In genomic region chr7:141649137-141649864, GRCh38 we compare ENCODE assay signal across 8 cellular contexts. TPM values are rescaled to one million over a fixed set of nuclear protein-coding genes. Genes with fewer than 3 reads are reported as not detected.
DNase-seq lines count a peak whose midpoint lies in the region; ATAC-seq and TF ChIP-seq lines count a peak whose summit lies in the region.

No MANE protein-coding gene starts in this region.

- no peak for TF ChIP-seq POLR2A in upper lobe of left lung (IDR thresholded peaks at IDR 0.05)

- ATAC-seq in SK-N-SH treated with all-trans-retinoic acid at 6 μM for 48 hours (no peak), HG03175 (IDR thresholded peaks at IDR 0.05; ENCODE audit: unreplicated experiment) (peak; percentile 71), thoracic aorta (ENCODE audit: insufficient number of reproducible peaks, low FRiP score, low read depth) (no peak), upper lobe of left lung (ENCODE audit: low FRiP score in 2 of 2) (no peak)

- H3K4me1 Mint-ChIP-seq in H9 = peaks cover 15 to 18% of the 10 kb centered on the region in 2 experiments

- H3K23ac ChIP-seq in H9 (ENCODE audit: insufficient read length, low read depth, low read length) = no peak overlapping the region

- H3F3A ChIP-seq in SK-N-SH (replicated peaks; ENCODE audit: insufficient read depth) = no peaks in the 10 kb centered on the region

- H3K56ac ChIP-seq in H9 (ENCODE audit: insufficient read length, low read depth, low read length) = no peak overlapping the region

- H4K91ac ChIP-seq in H9 (ENCODE audit: insufficient read length, low read depth, low read length) = no peak overlapping the region

- H3K9ac ChIP-seq in SK-N-SH (no peak overlapping the region), H9 (ENCODE audit: extremely low read depth, insufficient read length, low read length) (no peak overlapping the region)

- H3K4me2 ChIP-seq in SK-N-SH (no peak overlapping the region), H9 (ENCODE audit: insufficient read depth, insufficient read length, low read length) (no peak overlapping the region)

- H3K4ac ChIP-seq in H9 (ENCODE audit: low read depth, low read length) = no peak overlapping the region; the same call in 1 of the 2 replicates

- no peaks in the 10 kb centered on the region for H3K27me3 ChIP-seq in SK-N-SH (ENCODE audit: insufficient read depth)
- no peaks in the 10 kb centered on the region for H3K27me3 ChIP-seq in thoracic aorta (replicated peaks; ENCODE audit: insufficient read depth)
- H3K27me3 ChIP-seq in upper lobe of left lung = no peaks in the 10 kb centered on the region
- no peaks in the 10 kb centered on the region for H3K27me3 ChIP-seq in H9 (ENCODE audit: insufficient read depth, low read length)

- H3K9me3 ChIP-seq in SK-N-SH = no peaks in the 10 kb centered on the region
- no peaks in the 10 kb centered on the region for H3K9me3 ChIP-seq in thoracic aorta
- no peaks in the 10 kb centered on the region for H3K9me3 ChIP-seq in upper lobe of left lung
- H3K9me3 ChIP-seq in H9 (ENCODE audit: control insufficient read depth, low read depth, low read length) = no peaks in the 10 kb centered on the region

- TF ChIP-seq CTCF in SK-N-SH (IDR thresholded peaks at IDR 0.05) (no peak), epithelial cell of proximal tubule (conservative IDR thresholded peaks at IDR 0.05; ENCODE audit: low read depth, low read length) (no peak), thoracic aorta (IDR thresholded peaks at IDR 0.05) (no peak), upper lobe of left lung (IDR thresholded peaks at IDR 0.05) (no peak), H9 (conservative IDR thresholded peaks at IDR 0.05) (no peak)

- H3K4me3 ChIP-seq in SK-N-SH (ENCODE audit: low read depth in 2 of 2, low read length in 1 of 2) (no peak overlapping the region), epithelial cell of proximal tubule (ENCODE audit: low read depth, low read length) (no peak overlapping the region), thoracic aorta (no peak overlapping the region), upper lobe of left lung (no peak overlapping the region)

- CTCF ChIA-PET in SK-N-SH (lab: Yijun Ruan, JAX) = interaction anchor here (0.6 to 9.5 kb wide), 77 partner anchors 7 to 974 kb away, joined by 3 to 124 read pairs (median 5); partner anchors contain the start of genes AGK, MRPS33, SSBP1 and TMEM178B

- H3K79me1 ChIP-seq in H9 (ENCODE audit: insufficient read depth, low read depth, low read length, poor library complexity, severe bottlenecking) = no peaks in the 10 kb centered on the region

- no peak for TF ChIP-seq RAD21 in SK-N-SH (IDR thresholded peaks at IDR 0.05; ENCODE audit: low read length)

- H3K36me3 Mint-ChIP-seq in H9 (ENCODE audit: insufficient read depth in 1 of 3, low read depth in 3 of 3) = peaks cover 4 to 8% (median 7%) of the 10 kb centered on the region in 3 experiments; a peak in 6 of 7 replicates

- peaks cover 0 to 12% of the 10 kb centered on the region in 2 experiments; a peak in 2 of 4 replicates for H3K4me1 ChIP-seq in SK-N-SH (ENCODE audit: control insufficient read depth in 1 of 2, insufficient read depth in 2 of 2, low read depth in 1 of 2, low read length in 1 of 2)
- peaks cover 12 to 24% of the 10 kb centered on the region in 2 donors for H3K4me1 ChIP-seq in thoracic aorta (ENCODE audit: control insufficient read depth in 1 of 2, low read depth in 2 of 2)
- H3K4me1 ChIP-seq in upper lobe of left lung = no peaks in the 10 kb centered on the region
- H3K4me1 ChIP-seq in H9 (ENCODE audit: insufficient read depth, low read length) = no peaks in the 10 kb centered on the region

- no peak overlapping the region for H2BK15ac ChIP-seq in H9 (ENCODE audit: low read depth, low read length)

- H3K14ac ChIP-seq in H9 (ENCODE audit: insufficient read depth, low read length) = no peak overlapping the region

- no peak overlapping the region for H2BK12ac ChIP-seq in H9 (ENCODE audit: insufficient read length, low read depth, low read length)

- no peak overlapping the region for H2AK5ac ChIP-seq in H9 (ENCODE audit: insufficient read length, low read length)

- no peak for DNase-seq in SK-N-SH
- DNase-seq in epithelial cell of proximal tubule (ENCODE audit: low read depth) = peak; percentile 84
- no peak for DNase-seq in thoracic aorta (ENCODE audit: low spot score)
- DNase-seq in upper lobe of left lung = no peak
- DNase-seq in H9 = no peak
- DNase-seq in activated gamma-delta T cell (lab: John Stamatoyannopoulos, UW) = no peak

- H4K8ac ChIP-seq in H9 (replicated peaks; ENCODE audit: insufficient read length, low read depth, low read length) = no peak overlapping the region

- no peak overlapping the region for H3T11ph ChIP-seq in H9 (ENCODE audit: low read length)

- no peak overlapping the region for H2AFZ ChIP-seq in SK-N-SH (ENCODE audit: low read depth)
- no peak overlapping the region for H2AFZ ChIP-seq in H9 (ENCODE audit: low read length)

- H4K5ac ChIP-seq in H9 (ENCODE audit: insufficient read length, low read depth, low read length) = no peak overlapping the region

- peak overlapping the region in 1 of 3 experiments; percentile 41; a peak in 1 of 7 replicates for H3K27ac Mint-ChIP-seq in H9

- no peak overlapping the region for H2BK20ac ChIP-seq in H9 (ENCODE audit: low read depth, low read length, poor library complexity, severe bottlenecking)

- no peaks in the 10 kb centered on the region for H3K23me2 ChIP-seq in H9 (ENCODE audit: insufficient read length, low read depth, low read length, poor library complexity, severe bottlenecking)

- no peak overlapping the region for H2BK5ac ChIP-seq in H9 (ENCODE audit: insufficient read length, low read length)

- TF ChIP-seq EP300 in SK-N-SH (IDR thresholded peaks at IDR 0.05; ENCODE audit: borderline replicate concordance in 1 of 2, low read depth in 1 of 2, low read length in 1 of 2) (no peak), upper lobe of left lung (IDR thresholded peaks at IDR 0.05) (no peak)

- no peaks in the 10 kb centered on the region; the same call in 1 of the 2 replicates for H3K27me3 Mint-ChIP-seq in H9 (ENCODE audit: low read depth)

- H2BK120ac ChIP-seq in H9 (ENCODE audit: low read depth, low read length, poor library complexity, severe bottlenecking) = no peak overlapping the region

- no peaks in the 10 kb centered on the region for H3K9me3 Mint-ChIP-seq in H9

- H3K36me3 ChIP-seq in SK-N-SH (replicated peaks in 1 of 2; ENCODE audit: control insufficient read depth in 1 of 2, insufficient read depth in 2 of 2, low read length in 1 of 2) (peaks cover 34 to 81% of the 10 kb centered on the region in 2 experiments), thoracic aorta (no peaks in the 10 kb centered on the region), upper lobe of left lung (peaks cover 0 to 19% (median 8%) of the 10 kb centered on the region in 4 donors)

- H3K18ac ChIP-seq in H9 (ENCODE audit: insufficient read length, low read depth, low read length) = no peak overlapping the region

- H3K9me2 ChIP-seq in SK-N-SH = no peaks in the 10 kb centered on the region

- no peaks in the 10 kb centered on the region for H4K20me1 ChIP-seq in SK-N-SH (ENCODE audit: insufficient read depth)
- no peaks in the 10 kb centered on the region for H4K20me1 ChIP-seq in H9 (ENCODE audit: control insufficient read depth, insufficient read depth, insufficient read length)

- POLR2A ChIA-PET in SK-N-SH (lab: Yijun Ruan, JAX) = interaction anchor here (0.9 to 1.3 kb wide), 3 partner anchors 88 to 577 kb away, joined by 3 to 5 read pairs (median 4); partner anchors contain the start of genes AGK and SSBP1

- no peak overlapping the region for H3K4me3 Mint-ChIP-seq in H9

- H3K79me2 ChIP-seq in SK-N-SH (ENCODE audit: insufficient read depth) = no peaks in the 10 kb centered on the region
- H3K79me2 ChIP-seq in H9 (ENCODE audit: insufficient read depth, low read length) = no peaks in the 10 kb centered on the region

- 81% methylated on average over 8 of the region's 8 CpGs for WGBS in SK-N-SH (ENCODE audit: low lambda C conversion rate)
- WGBS in upper lobe of left lung, 2 donors = 86 to 89% methylated on average over 8 of the region's 8 CpGs
- no CpG with 5 or more reads among the region's 8 CpGs for WGBS in H9 (ENCODE audit: extremely low coverage, insufficient read length, low lambda C conversion rate)

- H3K27ac ChIP-seq in SK-N-SH (ENCODE audit: low read depth in 2 of 2, low read length in 1 of 2) (peak overlapping the region; percentile 19 to 66; a peak in 3 of 4 replicates), thoracic aorta (peak overlapping the region; percentile 48 to 58), upper lobe of left lung (no peak overlapping the region), H9 (ENCODE audit: insufficient read length, low read depth, low read length) (no peak overlapping the region)

TF ChIP-seq in SK-N-SH treated with all-trans-retinoic acid at 6 μM for 48 hours, 23 proteins besides CTCF, POLR2A, EP300 and RAD21 (continues in another document):
- TF ChIP-seq TOX (CRISPR knock-in tag; IDR thresholded peaks at IDR 0.05; ENCODE audit: borderline replicate concordance) (no peak), ARNTL (CRISPR knock-in tag; IDR thresholded peaks at IDR 0.05; ENCODE audit: borderline replicate concordance, low read depth) (no peak), ZC3H10 (CRISPR knock-in tag; IDR thresholded peaks at IDR 0.05) (no peak), CSRNP3 (CRISPR knock-in tag; IDR thresholded peaks at IDR 0.05) (no peak)

RNA-seq across cellular contexts. Expression of gene DENND11, which starts 52.7 kb away (rescaled TPM):
- polyA plus RNA-seq in SK-N-SH (2012; rRNA removed) = 5.5 and 8.0 TPM in 2 replicates
- 4.6 and 4.7 TPM in 2 replicates for polyA plus RNA-seq in SK-N-SH (2012; cell fraction: cytosol; rRNA removed)
- 19.0 and 27.0 TPM in 2 replicates for polyA plus RNA-seq in SK-N-SH (2012; cell fraction: nucleus; rRNA removed)
- total RNA-seq in epithelial cell of proximal tubule = 9.7 and 12.2 TPM in 2 replicates
- 10 to 100 TPM; 29.0 to 37.8 TPM for total RNA-seq in thoracic aorta
- 10 to 100 TPM; 17.5 to 36.0 (median 29.1) TPM for total RNA-seq in upper lobe of left lung
- total RNA-seq in H9 (2021) = 21.2 and 21.9 TPM in 2 replicates

RNA-seq across cellular contexts. Expression of gene WEE2, which starts 58.9 kb away (rescaled TPM):
- polyA plus RNA-seq in SK-N-SH (2012; rRNA removed) = not detected in 2 replicates
- 0.01 TPM in 1 of 2 replicates, not detected in the other for polyA plus RNA-seq in SK-N-SH (2012; cell fraction: cytosol; rRNA removed)
- 0.07 TPM in 1 of 2 replicates, not detected in the other for polyA plus RNA-seq in SK-N-SH (2012; cell fraction: nucleus; rRNA removed)
- total RNA-seq in epithelial cell of proximal tubule (not detected in 2 replicates), thoracic aorta (not detected), upper lobe of left lung (under 1 TPM in 1 of 6 donors, not detected in 5; 0.78 TPM), H9 (2021) (not detected in 2 replicates)

Comparison
In these comparisons a context has a peak if more than half of its experiments do, and no peak if none do; other contexts are left out.
1. H3K27ac ChIP-seq: peak in SK-N-SH (2 of 2) and thoracic aorta (2 of 2); none in upper lobe of left lung (0 of 4) and H9 (single experiment).